1 cellular context compared by ENCODE assay signal in genomic region chr1:208349679-208350330, GRCh38.
TF ChIP-seq lines count a peak whose summit lies in the region.

No MANE protein-coding gene starts in this region.

TF ChIP-seq in GM23338, 12 proteins besides CTCF, POLR2A, EP300 and RAD21 (continued from another document):
- TF ChIP-seq ZNF462 (CRISPR knock-in tag; IDR thresholded peaks at IDR 0.05) (no peak), ZNF331 (CRISPR knock-in tag; IDR thresholded peaks at IDR 0.05; ENCODE audit: low read depth) (no peak), ZNF114 (CRISPR knock-in tag; IDR thresholded peaks at IDR 0.05) (no peak), POLR2AphosphoS5 (IDR thresholded peaks at IDR 0.05; ENCODE audit: low read depth) (no peak), CREB1 (CRISPR knock-in tag; IDR thresholded peaks at IDR 0.05; ENCODE audit: low read depth) (no peak), ETS1 (IDR thresholded peaks at IDR 0.05) (no peak)
